In genomic region chr7:101879565-101879964, GRCh38 we compare ENCODE assay signal across 15 cellular contexts.
DNase-seq lines count a peak whose midpoint lies in the region; ATAC-seq and TF ChIP-seq lines count a peak whose summit lies in the region.
"Had no signal": no experiment of that assay in that cellular context is flagged by ENCODE, and none has a peak within 500 bp of the region (broad histone marks: within the 10 kb centered on the region; RNA-seq: fewer than 3 reads in every experiment).

No MANE protein-coding gene starts in this region.

- H4K20me1 ChIP-seq in DOHH2 (ENCODE audit: control insufficient read depth, insufficient read depth, low read depth, low read length) (peaks cover 22% of the 10 kb centered on the region), OCI-LY7 (ENCODE audit: insufficient read depth, low read length) (peaks cover 14% of the 10 kb centered on the region; the same call in 1 of the 2 replicates), hepatocyte (ENCODE audit: insufficient read depth, poor library complexity, severe bottlenecking) (peaks cover 16% of the 10 kb centered on the region)

- H3K4me3 ChIP-seq in DOHH2 (ENCODE audit: low read length), result no peak overlapping the region
- H3K4me3 ChIP-seq in OCI-LY7 (ENCODE audit: low read depth, low read length, poor library complexity, severe bottlenecking), result peak overlapping the region; percentile 47
- H3K4me3 ChIP-seq in hepatocyte, result no peak overlapping the region
- no peak overlapping the region for H3K4me3 ChIP-seq in sigmoid colon
- H3K4me3 ChIP-seq: SJSA1 had no signal

- no peaks in the 10 kb centered on the region for H3K27me3 ChIP-seq in DOHH2 (ENCODE audit: control insufficient read depth, low read length)
- no peaks in the 10 kb centered on the region for H3K27me3 ChIP-seq in hepatocyte
- H3K27me3 ChIP-seq in sigmoid colon, result no peaks in the 10 kb centered on the region
- H3K27me3 ChIP-seq: BE2C, SJSA1 had no signal

- H3K9me3 ChIP-seq in DOHH2 (ENCODE audit: control insufficient read depth, insufficient read depth, low read length) (no peaks in the 10 kb centered on the region), OCI-LY7 (ENCODE audit: low read length) (no peaks in the 10 kb centered on the region), hepatocyte (ENCODE audit: low read depth) (no peaks in the 10 kb centered on the region), sigmoid colon (no peaks in the 10 kb centered on the region)
- H3K9me3 ChIP-seq: BE2C, SJSA1 had no signal

- DNase-seq in OCI-LY7 (ENCODE audit: low spot score) (no peak), hepatocyte (ENCODE audit: low spot score) (no peak), sigmoid colon (no peak), NCI-H82 treated with DMSO at 0.1 percent for 48 hours (lab: John Stamatoyannopoulos, UW; ENCODE audit: unreplicated experiment) (no peak), hippocampal formation (lab: John Stamatoyannopoulos, UW) (no peak), NCI-H1105 treated with DMSO at 0.1 percent for 48 hours (lab: John Stamatoyannopoulos, UW) (no peak)
- DNase-seq: BE2C, DMS 273 treated with DMSO at 0.1 percent for 48 hours, EL, NCI-H446 treated with DMSO at 0.1 percent for 48 hours, NCI-H82, RPMI8226 had no signal

- TF ChIP-seq EP300 in sigmoid colon (IDR thresholded peaks at IDR 0.05), result no peak

- CTCF ChIA-PET in OCI-LY7 (lab: Charles Lee; ENCODE audit: unreplicated experiment), result interaction anchor here (0.6 kb wide), 1 partner anchor 56 kb away, joined by 3 read pairs; no protein-coding TSS in a partner anchor

- intact Hi-C loops in OCI-LY7 (cut with micrococcal nuclease; ENCODE audit: unreplicated experiment) (loop anchor here (5.0 kb wide), 1 partner anchor 358 kb away; no protein-coding TSS in a partner anchor), sigmoid colon (cut with DNase I) (no loop called here)

- peaks cover 31% of the 10 kb centered on the region for H3F3A ChIP-seq in DOHH2 (ENCODE audit: control insufficient read depth, insufficient read depth)

- POLR2A ChIA-PET in OCI-LY7 (lab: Charles Lee), result interaction anchor here (0.6 to 2.1 kb wide), 12 partner anchors 9 to 174 kb away, joined by 3 to 17 read pairs (median 4); no protein-coding TSS in a partner anchor

- peak overlapping the region; percentile 54 for H3K4me2 ChIP-seq in DOHH2 (ENCODE audit: low read length)
- peak overlapping the region; percentile 100 for H3K4me2 ChIP-seq in OCI-LY7 (ENCODE audit: low read length)
- no peak overlapping the region for H3K4me2 ChIP-seq in hepatocyte

- H3K79me2 ChIP-seq in DOHH2 (ENCODE audit: control insufficient read depth, low read length), result peaks cover 100% of the 10 kb centered on the region
- H3K79me2 ChIP-seq in OCI-LY7 (ENCODE audit: insufficient read depth, low read depth, low read length), result peaks cover 100% of the 10 kb centered on the region
- peaks cover 87% of the 10 kb centered on the region for H3K79me2 ChIP-seq in hepatocyte

- WGBS in hepatocyte (ENCODE audit: low lambda C conversion rate, missing lambda C conversion rate), result 95% methylated on average over 10 of the region's 10 CpGs
- WGBS in sigmoid colon, 2 donors, result 92 to 96% methylated on average over 10 of the region's 10 CpGs

- H2AFZ ChIP-seq in OCI-LY7 (ENCODE audit: low read length) (no peak overlapping the region), hepatocyte (no peak overlapping the region)

- BruUV-seq in OCI-LY7 (replicated peaks; lab: Mats Ljungman, UMichigan), result no TSS peak

- H3K9me2 ChIP-seq in DOHH2 (replicated peaks; ENCODE audit: control insufficient read depth, low read length) (no peaks in the 10 kb centered on the region), OCI-LY7 (ENCODE audit: insufficient read depth, low read length) (no peaks in the 10 kb centered on the region), hepatocyte (replicated peaks; ENCODE audit: insufficient read depth) (no peaks in the 10 kb centered on the region)

- no peak for TF ChIP-seq POLR2A in sigmoid colon (IDR thresholded peaks at IDR 0.05)

- H3K4me1 ChIP-seq in DOHH2 (ENCODE audit: control insufficient read depth, low read length), result peaks cover 99% of the 10 kb centered on the region
- H3K4me1 ChIP-seq in OCI-LY7 (ENCODE audit: insufficient read depth, low read length, poor library complexity, severe bottlenecking), result peaks cover 100% of the 10 kb centered on the region
- peaks cover 46% of the 10 kb centered on the region for H3K4me1 ChIP-seq in hepatocyte (ENCODE audit: insufficient read depth)
- H3K4me1 ChIP-seq in sigmoid colon, result peaks cover 0 to 86% (median 73%) of the 10 kb centered on the region in 4 donors

- ATAC-seq in GM18870 (IDR thresholded peaks at IDR 0.05; ENCODE audit: unreplicated experiment), result no peak

- TF ChIP-seq CTCF in DOHH2 (IDR thresholded peaks at IDR 0.05; ENCODE audit: low read depth, low read length, poor library complexity, severe bottlenecking), result no peak
- TF ChIP-seq CTCF in OCI-LY7 (conservative IDR thresholded peaks at IDR 0.05; ENCODE audit: low read length), result no peak
- no peak for TF ChIP-seq CTCF in hepatocyte (IDR thresholded peaks at IDR 0.05; ENCODE audit: poor library complexity)
- TF ChIP-seq CTCF in sigmoid colon (IDR thresholded peaks at IDR 0.05), result no peak

- no peak overlapping the region; the same call in 1 of the 2 replicates for H3K27ac ChIP-seq in DOHH2 (ENCODE audit: low read depth, low read length)
- H3K27ac ChIP-seq in OCI-LY7 (ENCODE audit: low read depth, low read length, poor library complexity, severe bottlenecking), result peak overlapping the region; percentile 97
- H3K27ac ChIP-seq in hepatocyte, result peak overlapping the region; percentile 91
- H3K27ac ChIP-seq in sigmoid colon, result peak overlapping the region in 3 of 4 donors; percentile 82 to 93 (median 87)
- H3K27ac ChIP-seq: SJSA1 had no signal

- H3K36me3 ChIP-seq in DOHH2 (ENCODE audit: control insufficient read depth, low read length) (peaks cover 27% of the 10 kb centered on the region), OCI-LY7 (ENCODE audit: insufficient read depth, low read length) (peaks cover 49% of the 10 kb centered on the region), hepatocyte (replicated peaks; ENCODE audit: insufficient read depth, low read depth) (no peaks in the 10 kb centered on the region), sigmoid colon (no peaks in the 10 kb centered on the region)
- H3K36me3 ChIP-seq: BE2C had no signal
